ENCODE assay signal across 1 cellular context in genomic region chr1:64701071-64701470, GRCh38.
TF ChIP-seq lines count a peak whose summit lies in the region.

No MANE protein-coding gene starts in this region.

TF ChIP-seq in WTC11, 78 proteins besides CTCF, POLR2A, EP300 and RAD21 (continued from another document):
- no peak for TF ChIP-seq AFF4 (CRISPR knock-in tag; IDR thresholded peaks at IDR 0.05; ENCODE audit: borderline replicate concordance)
- TF ChIP-seq ATF2 (CRISPR knock-in tag; IDR thresholded peaks at IDR 0.05; ENCODE audit: borderline replicate concordance, low read depth): no peak
- no peak for TF ChIP-seq CDX4 (CRISPR knock-in tag; IDR thresholded peaks at IDR 0.05; ENCODE audit: borderline replicate concordance)
- TF ChIP-seq KAT7 (CRISPR knock-in tag; IDR thresholded peaks at IDR 0.05; ENCODE audit: borderline replicate concordance): no peak
- TF ChIP-seq E2F1 (CRISPR knock-in tag; IDR thresholded peaks at IDR 0.05): no peak
- no peak for TF ChIP-seq ZNF138 (CRISPR knock-in tag; conservative IDR thresholded peaks at IDR 0.05)
- no peak for TF ChIP-seq ZNF121 (CRISPR knock-in tag; IDR thresholded peaks at IDR 0.05)
- no peak for TF ChIP-seq E2F4 (CRISPR knock-in tag; IDR thresholded peaks at IDR 0.05; ENCODE audit: borderline replicate concordance, low read depth)
- no peak for TF ChIP-seq JAZF1 (CRISPR knock-in tag; IDR thresholded peaks at IDR 0.05)
- no peak for TF ChIP-seq EMX1 (CRISPR knock-in tag; IDR thresholded peaks at IDR 0.05)
- TF ChIP-seq PRRX2 (CRISPR knock-in tag; IDR thresholded peaks at IDR 0.05): no peak
